26 cellular contexts compared by ENCODE assay signal in the genomic region with DNA sequence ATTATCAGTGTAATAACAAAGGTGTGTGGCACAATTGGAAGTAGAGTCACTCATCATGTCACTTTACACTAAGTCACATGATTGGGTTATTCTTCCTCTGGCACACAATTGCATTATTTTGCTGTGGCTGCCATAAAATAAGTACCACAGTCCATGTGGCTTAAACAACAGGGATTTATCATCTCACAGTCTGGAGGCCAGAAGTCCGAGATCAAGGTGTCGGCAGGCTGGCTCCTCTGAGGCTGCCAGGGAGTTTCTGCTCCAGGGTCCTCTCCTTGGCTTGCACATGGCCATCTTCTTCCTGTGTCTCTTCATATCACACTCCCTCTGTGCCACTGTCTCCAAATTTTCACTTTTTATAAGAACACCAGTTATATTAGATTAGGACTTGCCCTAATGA.
"Had no signal": no experiment of that assay in that cellular context is flagged by ENCODE, and none has a peak within 500 bp of the region (broad histone marks: within the 10 kb centered on the region; RNA-seq: fewer than 3 reads in every experiment).

No MANE protein-coding gene starts in this region.

- H3K27me3 Mint-ChIP-seq: dendritic cell treated with granulocyte-macrophage colony-stimulating factor and Interleukin-4, amounts not matched to agents 40 ng/mL and 50 ng/mL, for 4 days had no signal

- H3K36me3 Mint-ChIP-seq: mesothelial cell of epicardium, naive B cell had no signal

- H3K4me3 Mint-ChIP-seq: dendritic cell treated with granulocyte-macrophage colony-stimulating factor and Interleukin-4, amounts not matched to agents 40 ng/mL and 50 ng/mL, for 4 days; effector memory CD8-positive, alpha-beta T cell; endodermal cell; mesothelial cell of epicardium; naive B cell had no signal

- H3K9me3 Mint-ChIP-seq: dendritic cell treated with granulocyte-macrophage colony-stimulating factor and Interleukin-4, amounts not matched to agents 40 ng/mL and 50 ng/mL, for 4 days; endodermal cell; mesothelial cell of epicardium had no signal

- H3K4me1 Mint-ChIP-seq: endodermal cell, naive B cell had no signal

- H3K27me3 ChIP-seq: colonic mucosa, esophagus squamous epithelium, gastrocnemius medialis, left lung had no signal

- H3K4me1 ChIP-seq: colonic mucosa, esophagus squamous epithelium, gastrocnemius medialis, heart right ventricle, left lung, lower lobe of right lung had no signal

- DNase-seq: colonic mucosa; cortex of kidney; effector CD8-positive, alpha-beta T cell; effector memory CD8-positive, alpha-beta T cell; endodermal cell; erythroblast; esophagus squamous epithelium; foreskin fibroblast; gastrocnemius medialis; head of caudate nucleus; heart right ventricle; hippocampal formation; left cardiac atrium; left lung; left ventricle myocardium superior; lower lobe of right lung; mesenchymal stem cell; mucosa of descending colon; naive B cell had no signal

- FAIRE-seq: endometrium, islet of Langerhans, keratinocyte had no signal

- H3K36me3 ChIP-seq: colonic mucosa, esophagus squamous epithelium, gastrocnemius medialis, heart right ventricle, left lung, lower lobe of right lung had no signal

- H3K27ac ChIP-seq: colonic mucosa, epithelial cell of prostate, esophagus squamous epithelium, gastrocnemius medialis, heart right ventricle, left lung, lower lobe of right lung had no signal

- H3K4me3 ChIP-seq: colonic mucosa, esophagus squamous epithelium, gastrocnemius medialis, heart right ventricle, left lung, lower lobe of right lung, mucosa of descending colon had no signal

- H3K27ac Mint-ChIP-seq: dendritic cell treated with granulocyte-macrophage colony-stimulating factor and Interleukin-4, amounts not matched to agents 40 ng/mL and 50 ng/mL, for 4 days; effector memory CD8-positive, alpha-beta T cell; endodermal cell; mesothelial cell of epicardium; naive B cell had no signal

- ATAC-seq: effector memory CD8-positive, alpha-beta T cell; esophagus mucosa; gastrocnemius medialis; heart right ventricle; left cardiac atrium; left lung; left ventricle myocardium superior; lower lobe of right lung; mucosa of descending colon had no signal

- H3K9me3 ChIP-seq: colonic mucosa, esophagus squamous epithelium, gastrocnemius medialis, heart right ventricle, left lung, lower lobe of right lung, mucosa of descending colon had no signal
